ENCODE assay signal across 10 cellular contexts in genomic region chr12:81520064-81520945, GRCh38.
A peak's percentile ranks its signal among the peaks of the same experiment; 100 is the strongest.
DNase-seq lines count a peak whose midpoint lies in the region; ATAC-seq and TF ChIP-seq lines count a peak whose summit lies in the region.
"Had no signal": no experiment of that assay in that cellular context is flagged by ENCODE, and none has a peak within 500 bp of the region (broad histone marks: within the 10 kb centered on the region; RNA-seq: fewer than 3 reads in every experiment).

No MANE protein-coding gene starts in this region.

- H3K27ac Mint-ChIP-seq in natural killer cell treated with Interleukin-12 subunit alpha and Interleukin-12 subunit beta and Interleukin-15 and Interleukin-18, amount 100 ng/mL, for 72 hours, result no peak overlapping the region
- H3K27ac Mint-ChIP-seq in natural killer cell, result no peak overlapping the region
- H3K27ac Mint-ChIP-seq: IgD-negative memory B cell had no signal

- no peaks in the 10 kb centered on the region for H3K27me3 ChIP-seq in HAP-1 (ENCODE audit: low read depth)
- H3K27me3 ChIP-seq: heart right ventricle had no signal

- ATAC-seq in natural killer cell treated with Interleukin-12 subunit alpha and Interleukin-12 subunit beta and Interleukin-15 and Interleukin-18, amount 100 ng/mL, for 72 hours, result no peak
- ATAC-seq in natural killer cell (no peak), HG03378 (IDR thresholded peaks at IDR 0.05; ENCODE audit: unreplicated experiment) (peak; percentile 88)

- H3K36me3 Mint-ChIP-seq in natural killer cell treated with Interleukin-12 subunit alpha and Interleukin-12 subunit beta and Interleukin-15 and Interleukin-18, amount 100 ng/mL, for 72 hours, result peaks cover 4% of the 10 kb centered on the region
- H3K36me3 Mint-ChIP-seq in natural killer cell, result no peaks in the 10 kb centered on the region
- H3K36me3 Mint-ChIP-seq: IgD-negative memory B cell had no signal

- intact Hi-C loops in natural killer cell (cut with micrococcal nuclease), result no loop called here

- no peak for DNase-seq in natural killer cell treated with Interleukin-12 subunit alpha and Interleukin-12 subunit beta and Interleukin-15 and Interleukin-18, amount 100 ng/mL, for 72 hours (ENCODE audit: low spot score)
- DNase-seq in natural killer cell (no peak), T47D (ENCODE audit: low read depth in 1 of 2, low spot score in 1 of 2) (peak; percentile 9 to 32), NCI-H187 (lab: John Stamatoyannopoulos, UW) (no peak), HAP-1 (ENCODE audit: low spot score in 2 of 2) (no peak), NCI-H1417 (lab: John Stamatoyannopoulos, UW) (no peak), SW 1271 (lab: John Stamatoyannopoulos, UW) (no peak)
- DNase-seq: heart right ventricle had no signal

- H3K4me3 ChIP-seq in HAP-1, result no peak overlapping the region

- peaks cover 4 to 6% of the 10 kb centered on the region in 2 donors for H3K4me1 Mint-ChIP-seq in natural killer cell treated with Interleukin-12 subunit alpha and Interleukin-12 subunit beta and Interleukin-15 and Interleukin-18, amount 100 ng/mL, for 72 hours (ENCODE audit: low read depth in 2 of 2)
- peaks cover 4 to 10% of the 10 kb centered on the region in 2 donors for H3K4me1 Mint-ChIP-seq in natural killer cell

- in situ Hi-C loops in T47D (cut with HindIII; ENCODE audit: low pct_unique_long_range_greater_than_20kb, low sequenced_read_pairs) (no loop called here), HAP-1 (cut with MboI; ENCODE audit: low sequenced_read_pairs) (no loop called here)

- H3K4me1 ChIP-seq in HAP-1, result no peaks in the 10 kb centered on the region

- H3K4me3 Mint-ChIP-seq in natural killer cell treated with Interleukin-12 subunit alpha and Interleukin-12 subunit beta and Interleukin-15 and Interleukin-18, amount 100 ng/mL, for 72 hours, result peak overlapping the region; percentile 37
- no peak overlapping the region for H3K4me3 Mint-ChIP-seq in natural killer cell
- H3K4me3 Mint-ChIP-seq: IgD-negative memory B cell had no signal

- no peaks in the 10 kb centered on the region for H3K36me3 ChIP-seq in HAP-1 (replicated peaks)
- H3K36me3 ChIP-seq: heart right ventricle had no signal

- no peaks in the 10 kb centered on the region for H3K27me3 Mint-ChIP-seq in natural killer cell treated with Interleukin-12 subunit alpha and Interleukin-12 subunit beta and Interleukin-15 and Interleukin-18, amount 100 ng/mL, for 72 hours
- no peaks in the 10 kb centered on the region for H3K27me3 Mint-ChIP-seq in natural killer cell (ENCODE audit: low read depth in 2 of 2)
- H3K27me3 Mint-ChIP-seq: IgD-negative memory B cell had no signal

- H3K9me3 ChIP-seq in HAP-1, result no peaks in the 10 kb centered on the region
- H3K9me3 ChIP-seq: heart right ventricle had no signal

- TF ChIP-seq CTCF in natural killer cell (IDR thresholded peaks at IDR 0.05), result no peak

- H3K9me3 Mint-ChIP-seq in natural killer cell treated with Interleukin-12 subunit alpha and Interleukin-12 subunit beta and Interleukin-15 and Interleukin-18, amount 100 ng/mL, for 72 hours, result peaks cover 23% of the 10 kb centered on the region
- H3K9me3 Mint-ChIP-seq in natural killer cell, result peaks cover 9 to 10% of the 10 kb centered on the region in 2 donors

Comparison
In these comparisons a context has a peak if more than half of its experiments do, and no peak if none do; other contexts are left out.
1. DNase-seq: peak in T47D (2 of 2); none in natural killer cell treated with Interleukin-12 subunit alpha and Interleukin-12 subunit beta and Interleukin-15 and Interleukin-18, amount 100 ng/mL, for 72 hours (single experiment), natural killer cell (single experiment), NCI-H187 (0 of 2), HAP-1 (0 of 2), NCI-H1417 (0 of 3) and SW 1271 (0 of 2).